ENCODE assay signal across 16 cellular contexts in the genomic region with DNA sequence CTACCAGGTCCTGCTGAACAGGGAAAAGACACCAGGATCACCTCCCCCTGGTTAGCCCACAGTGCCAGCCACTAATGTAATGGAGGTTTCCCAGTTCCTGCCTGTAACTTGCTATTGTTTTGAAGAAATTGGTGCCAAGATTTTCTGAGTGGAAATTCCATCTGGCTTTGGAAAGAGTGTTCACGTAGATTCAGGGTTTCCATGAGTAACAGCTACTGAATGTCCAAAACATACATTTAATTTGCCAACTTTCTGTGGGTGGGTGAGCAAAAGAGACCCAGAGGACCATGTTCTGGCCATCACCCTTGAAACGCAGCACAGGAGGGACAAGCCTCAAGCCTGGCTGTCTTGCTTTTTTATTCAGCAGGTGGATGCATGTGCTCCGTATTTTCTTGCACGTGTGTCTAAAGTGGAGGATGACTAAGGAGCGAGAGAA. TPM values are rescaled to one million over a fixed set of nuclear protein-coding genes. Genes with fewer than 3 reads are reported as not detected.
DNase-seq lines count a peak whose midpoint lies in the region; ATAC-seq and TF ChIP-seq lines count a peak whose summit lies in the region.
"Had no signal": no experiment of that assay in that cellular context is flagged by ENCODE, and none has a peak within 500 bp of the region (broad histone marks: within the 10 kb centered on the region; RNA-seq: fewer than 3 reads in every experiment).

No MANE protein-coding gene starts in this region.

- no peak overlapping the region for H4K5ac ChIP-seq in IMR-90 (ENCODE audit: low read depth, low read length)
- no peak overlapping the region for H4K5ac ChIP-seq in mesendoderm (ENCODE audit: low read length)

- H3K9me3 ChIP-seq in IMR-90 (ENCODE audit: control insufficient read depth, insufficient read depth, low read length) (no peaks in the 10 kb centered on the region), breast epithelium (no peaks in the 10 kb centered on the region), thoracic aorta (no peaks in the 10 kb centered on the region)
- H3K9me3 ChIP-seq: body of pancreas, psoas muscle had no signal

- no peak overlapping the region for H3K27ac ChIP-seq in IMR-90 (ENCODE audit: insufficient read depth, low read length)
- peak overlapping the region; percentile 3 to 45 for H3K27ac ChIP-seq in breast epithelium
- peak overlapping the region; percentile 82 to 84 for H3K27ac ChIP-seq in thoracic aorta
- H3K27ac ChIP-seq in mesendoderm (ENCODE audit: low read depth, low read length) = no peak overlapping the region
- H3K27ac ChIP-seq: body of pancreas, psoas muscle had no signal

- no peak overlapping the region for H2AK9ac ChIP-seq in IMR-90 (replicated peaks; ENCODE audit: low read depth, low read length, poor library complexity)

- BruUV-seq in IMR-90 (replicated peaks; lab: Mats Ljungman, UMichigan) = no TSS peak

- no peaks in the 10 kb centered on the region for H3K27me3 ChIP-seq in IMR-90 (ENCODE audit: control insufficient read depth, insufficient read depth, low read length)
- H3K27me3 ChIP-seq in breast epithelium = no peaks in the 10 kb centered on the region
- no peaks in the 10 kb centered on the region for H3K27me3 ChIP-seq in thoracic aorta (replicated peaks; ENCODE audit: insufficient read depth)
- no peaks in the 10 kb centered on the region for H3K27me3 ChIP-seq in mesendoderm (ENCODE audit: insufficient read depth, low read length, poor library complexity)
- H3K27me3 ChIP-seq: body of pancreas had no signal

- H3K23ac ChIP-seq in IMR-90 (ENCODE audit: low read depth, low read length) (no peak overlapping the region), mesendoderm (ENCODE audit: low read length) (no peak overlapping the region)

- DNase-seq in IMR-90 (peak; percentile 85), breast epithelium (ENCODE audit: low spot score in 2 of 2) (no peak), left cardiac atrium (no peak), thoracic aorta (ENCODE audit: low spot score) (no peak), mesendoderm (no peak)
- DNase-seq: activated CD4-positive, alpha-beta T cell treated with anti-CD3 and anti-CD28 coated beads, Interleukin-2, amount 50 U/mL, for 4 hours; body of pancreas; CD4-positive, alpha-beta memory T cell; NCI-H146; NCI-H69; psoas muscle; stimulated activated CD4-positive, alpha-beta T cell treated with anti-CD3 and anti-CD28 coated beads, Interleukin-4, amount 100 ng/mL, for 4 hours; stimulated activated naive B cell treated with anti-CD40 and anti-IgM and Interleukin-4, amounts not matched to agents 10 μg/mL and 1 μg/mL and 100 μg/mL, for 72 hours had no signal

- 0 out of 2 replicates have a peak overlapping the region, but pooled peaks have one; percentile 28 for H4K91ac ChIP-seq in IMR-90 (ENCODE audit: insufficient read depth, low read depth, low read length)

- H3K4me3 ChIP-seq in IMR-90 (ENCODE audit: insufficient read depth, low read depth, low read length) = no peak overlapping the region
- H3K4me3 ChIP-seq in breast epithelium = no peak overlapping the region
- peak overlapping the region; percentile 54 for H3K4me3 ChIP-seq in thoracic aorta
- H3K4me3 ChIP-seq in mesendoderm (ENCODE audit: low read length) = no peak overlapping the region
- H3K4me3 ChIP-seq: body of pancreas, psoas muscle had no signal

- H3K4me2 ChIP-seq in IMR-90 (ENCODE audit: low read depth, low read length) (no peak overlapping the region), mesendoderm (ENCODE audit: low read length) (no peak overlapping the region)

- H2AFZ ChIP-seq in IMR-90 (replicated peaks; ENCODE audit: low read length, poor library complexity) = no peak overlapping the region

- H3K14ac ChIP-seq in IMR-90 (replicated peaks; ENCODE audit: low read depth, low read length) = 0 out of 2 replicates have a peak overlapping the region, but pooled peaks have one; percentile 5

- H2BK5ac ChIP-seq in IMR-90 (ENCODE audit: low read depth, low read length, poor library complexity, severe bottlenecking) (no peak overlapping the region), mesendoderm (ENCODE audit: low read length) (no peak overlapping the region)

- no CpG with 5 or more reads among the region's 5 CpGs for WGBS in IMR-90 (ENCODE audit: extremely low coverage in 2 of 2, insufficient read length in 1 of 2), 2 experiments
- WGBS in mesendoderm (ENCODE audit: extremely low coverage, insufficient coverage, low lambda C conversion rate) = no CpG with 5 or more reads among the region's 5 CpGs

- no peak for TF ChIP-seq RAD21 in IMR-90 (IDR thresholded peaks at IDR 0.05; ENCODE audit: low read length)

- ATAC-seq in IMR-90 (ENCODE audit: low read depth) (peak; percentile 25), left cardiac atrium (peak; percentile 20 to 57), thoracic aorta (ENCODE audit: insufficient number of reproducible peaks, low FRiP score, low read depth) (peak; percentile 82), GM18517 (IDR thresholded peaks at IDR 0.05; ENCODE audit: unreplicated experiment) (no peak), HG02588 (IDR thresholded peaks at IDR 0.05; ENCODE audit: unreplicated experiment) (no peak)
- ATAC-seq: activated T-helper 17 cell treated with anti-CD3 and anti-CD28 coated beads, Interleukin-2, amount 50 U/mL, for 72 hours; body of pancreas; stimulated activated naive B cell treated with anti-CD40 and anti-IgM and Interleukin-4, amounts not matched to agents 10 μg/mL and 1 μg/mL and 100 μg/mL, for 72 hours had no signal

- no peaks in the 10 kb centered on the region for H3K79me2 ChIP-seq in mesendoderm (ENCODE audit: control insufficient read depth, insufficient read depth, low read length)

- 0 out of 2 replicates have a peak overlapping the region, but pooled peaks have one; percentile 22 for H2BK20ac ChIP-seq in IMR-90 (ENCODE audit: low read depth, low read length)

- intact Hi-C loops in IMR-90 (cut with micrococcal nuclease) (no loop called here), breast epithelium (cut with DNase I; ENCODE audit: low total_unique reads) (no loop called here), left cardiac atrium (cut with DNase I) (no loop called here)

- POLR2A ChIA-PET in IMR-90 (lab: Charles Lee; ENCODE audit: unreplicated experiment) = no interaction called here

- no peak overlapping the region for H3K18ac ChIP-seq in IMR-90 (ENCODE audit: low read depth, low read length)
- no peak overlapping the region for H3K18ac ChIP-seq in mesendoderm (ENCODE audit: low read length)

- H4K8ac ChIP-seq in IMR-90 (ENCODE audit: low read depth in 2 of 2, low read length in 2 of 2) = peak overlapping the region in 1 of 2 experiments; percentile 34; a peak in 2 of 4 replicates
- H4K8ac ChIP-seq in mesendoderm (ENCODE audit: low read depth, low read length) = no peak overlapping the region

- H3K9me1 ChIP-seq in IMR-90 (ENCODE audit: insufficient read depth, low read length) = peaks cover 15% of the 10 kb centered on the region

- dilution Hi-C loops in IMR-90 (cut with HindIII; ENCODE audit: low sequenced_read_pairs, unreplicated experiment) = no loop called here

- peak overlapping the region; percentile 20; the same call in 1 of the 2 replicates for H3K4ac ChIP-seq in IMR-90 (ENCODE audit: low read depth, low read length)
- H3K4ac ChIP-seq in mesendoderm (ENCODE audit: low read depth, low read length) = no peak overlapping the region

- TF ChIP-seq CTCF in IMR-90 (conservative IDR thresholded peaks at IDR 0.05; ENCODE audit: low read depth, low read length) = no peak
- no peak for TF ChIP-seq CTCF in breast epithelium (IDR thresholded peaks at IDR 0.05)
- no peak for TF ChIP-seq CTCF in thoracic aorta (IDR thresholded peaks at IDR 0.05)

- H3K79me1 ChIP-seq in IMR-90 (ENCODE audit: low read depth in 1 of 2, low read length in 2 of 2) = no peaks in the 10 kb centered on the region
- H3K79me1 ChIP-seq in mesendoderm (ENCODE audit: low read length) = no peaks in the 10 kb centered on the region

- CTCF ChIA-PET in IMR-90 (lab: Yijun Ruan, JAX) = no interaction called here

- H2BK120ac ChIP-seq in IMR-90 (ENCODE audit: low read depth, low read length) = peak overlapping the region; percentile 6; the same call in 1 of the 2 replicates
- H2BK120ac ChIP-seq in mesendoderm (ENCODE audit: low read depth, low read length) = no peak overlapping the region

- peaks cover 18% of the 10 kb centered on the region for H3K4me1 ChIP-seq in IMR-90 (ENCODE audit: control insufficient read depth, insufficient read depth, low read length)
- no peaks in the 10 kb centered on the region for H3K4me1 ChIP-seq in breast epithelium
- H3K4me1 ChIP-seq in thoracic aorta (ENCODE audit: control insufficient read depth in 1 of 2, low read depth in 2 of 2) = peaks cover 29 to 50% of the 10 kb centered on the region in 2 donors
- H3K4me1 ChIP-seq in mesendoderm (ENCODE audit: control insufficient read depth, low read depth, low read length) = peaks cover 10% of the 10 kb centered on the region
- H3K4me1 ChIP-seq: psoas muscle had no signal

- H2BK15ac ChIP-seq in IMR-90 (ENCODE audit: low read depth, low read length) = peak overlapping the region; percentile 79; the same call in 1 of the 3 replicates
- no peak overlapping the region for H2BK15ac ChIP-seq in mesendoderm (replicated peaks; ENCODE audit: low read depth)

- H3K56ac ChIP-seq in IMR-90 (ENCODE audit: extremely low read depth, insufficient read depth, low read length) = no peak overlapping the region
- no peak overlapping the region for H3K56ac ChIP-seq in mesendoderm (ENCODE audit: low read length)

- in situ Hi-C loops in IMR-90 (cut with MboI; ENCODE audit: low sequenced_read_pairs) = no loop called here

- TF ChIP-seq POLR2A in IMR-90 (IDR thresholded peaks at IDR 0.05; ENCODE audit: low read depth, low read length) (no peak), breast epithelium (IDR thresholded peaks at IDR 0.05) (no peak)

- H3K9ac ChIP-seq in IMR-90 (ENCODE audit: low read depth, low read length) = no peak overlapping the region
- no peak overlapping the region for H3K9ac ChIP-seq in mesendoderm (ENCODE audit: low read length)

- H2AK5ac ChIP-seq in IMR-90 (ENCODE audit: low read depth, low read length) (peak overlapping the region; percentile 13; the same call in 1 of the 2 replicates), mesendoderm (ENCODE audit: low read length) (no peak overlapping the region)

- H4K20me1 ChIP-seq in IMR-90 (ENCODE audit: insufficient read depth, low read length) = no peaks in the 10 kb centered on the region

- no peaks in the 10 kb centered on the region for H3K36me3 ChIP-seq in IMR-90 (ENCODE audit: control insufficient read depth, insufficient read depth, low read length)
- no peaks in the 10 kb centered on the region for H3K36me3 ChIP-seq in breast epithelium
- H3K36me3 ChIP-seq in thoracic aorta = no peaks in the 10 kb centered on the region
- no peaks in the 10 kb centered on the region for H3K36me3 ChIP-seq in mesendoderm (ENCODE audit: control insufficient read depth, insufficient read depth, low read length)

TF ChIP-seq in IMR-90, 13 proteins besides CTCF, POLR2A, EP300 and RAD21 (continues in another document):
- TF ChIP-seq SMC3 (IDR thresholded peaks at IDR 0.05; ENCODE audit: low read depth, low read length) = no peak

RNA-seq across cellular contexts. Expression of a gene that starts 8.8 kb away (rescaled TPM):
- total RNA-seq in IMR-90 (2012; rRNA removed) (348 and 453 TPM in 2 replicates), breast epithelium (10 to 100 TPM; 18.2 to 88.5 (median 87.1) TPM), left cardiac atrium (1,000 to 10,000 TPM; 1,563 to 1,610 TPM), thoracic aorta (100 to 1,000 TPM; 732 to 847 TPM)
- 838 and 964 TPM in 2 replicates for polyA plus RNA-seq in IMR-90 (2012; rRNA removed)
- 812 and 1,206 TPM in 2 replicates for polyA plus RNA-seq in IMR-90 (2012; cell fraction: cytosol; rRNA removed)
- polyA plus RNA-seq in IMR-90 (2012; cell fraction: nucleus; rRNA removed; ENCODE audit: low replicate concordance) = 383 and 412 TPM in 2 replicates
- polyA plus RNA-seq in mesendoderm (2013, experiment 1 of 2) = 17.5 TPM
- polyA plus RNA-seq in mesendoderm (2013, experiment 2 of 2) = 17.2 TPM
- total RNA-seq: activated T-helper 17 cell treated with anti-CD3 and anti-CD28 coated beads, Interleukin-2, amount 50 U/mL, for 72 hours had no signal

Comparison
In these comparisons a context has a peak if more than half of its experiments do, and no peak if none do; other contexts are left out.
1. ATAC-seq: peak in IMR-90 (single experiment), left cardiac atrium (2 of 2) and thoracic aorta (single experiment); none in GM18517 (single experiment) and HG02588 (single experiment).
2. H3K27ac ChIP-seq: peak in breast epithelium (2 of 2) and thoracic aorta (2 of 2); none in IMR-90 (single experiment) and mesendoderm (single experiment).